ENCODE assay signal across 24 cellular contexts in genomic region chr4:147543039-147543438, GRCh38.
DNase-seq lines count a peak whose midpoint lies in the region; FAIRE-seq and TF ChIP-seq lines count a peak whose summit lies in the region.
"Had no signal": no experiment of that assay in that cellular context is flagged by ENCODE, and none has a peak within 500 bp of the region (broad histone marks: within the 10 kb centered on the region; RNA-seq: fewer than 3 reads in every experiment).

No MANE protein-coding gene starts in this region.

- no peak overlapping the region for H3K23ac ChIP-seq in H9 (ENCODE audit: insufficient read length, low read depth, low read length)

- no CpG with 5 or more reads among the region's 1 CpG for WGBS in H9 (ENCODE audit: extremely low coverage, insufficient read length, low lambda C conversion rate)

- H3K4me3 ChIP-seq in astrocyte (ENCODE audit: insufficient read depth, low read depth, low read length) (no peak overlapping the region), fibroblast of mammary gland (ENCODE audit: control insufficient read depth, low read depth, low read length) (no peak overlapping the region)
- H3K4me3 ChIP-seq: psoas muscle, skin epidermis, transverse colon had no signal

- no peak overlapping the region for H2BK15ac ChIP-seq in H9 (ENCODE audit: low read depth, low read length)

- TF ChIP-seq CTCF in astrocyte (IDR thresholded peaks at IDR 0.05; ENCODE audit: insufficient read depth, low read depth, low read length), result no peak
- no peak for TF ChIP-seq CTCF in fibroblast of mammary gland (conservative IDR thresholded peaks at IDR 0.05; ENCODE audit: control insufficient read depth, insufficient read depth, low read depth, low read length)
- no peak for TF ChIP-seq CTCF in H9 (conservative IDR thresholded peaks at IDR 0.05)

- H3K27ac Mint-ChIP-seq in astrocyte (ENCODE audit: unreplicated experiment) (no peak overlapping the region), H9 (no peak overlapping the region)
- H3K27ac Mint-ChIP-seq: activated CD4-positive, alpha-beta memory T cell treated with anti-CD3 and anti-CD28 coated beads, Interleukin-2, amount 10 ng/mL, durations not matched to agents 7 days and 5 days; activated naive CD8-positive, alpha-beta T cell treated with anti-CD3 and anti-CD28 coated beads, Interleukin-2, amount 10 ng/mL, durations not matched to agents 7 days and 5 days; brain; CD8-positive, alpha-beta memory T cell; T-cell had no signal

- no peak overlapping the region for H3K4me3 Mint-ChIP-seq in astrocyte (ENCODE audit: unreplicated experiment)
- H3K4me3 Mint-ChIP-seq in H9, result no peak overlapping the region
- H3K4me3 Mint-ChIP-seq: activated CD4-positive, alpha-beta memory T cell treated with anti-CD3 and anti-CD28 coated beads, Interleukin-2, amount 10 ng/mL, durations not matched to agents 7 days and 5 days; activated naive CD8-positive, alpha-beta T cell treated with anti-CD3 and anti-CD28 coated beads, Interleukin-2, amount 10 ng/mL, durations not matched to agents 7 days and 5 days; brain; CD8-positive, alpha-beta memory T cell; T-cell had no signal

- H2BK120ac ChIP-seq in H9 (ENCODE audit: low read depth, low read length, poor library complexity, severe bottlenecking), result no peak overlapping the region

- H3K4me1 Mint-ChIP-seq in astrocyte (ENCODE audit: low read depth, unreplicated experiment) (peaks cover 19% of the 10 kb centered on the region), H9 (peaks cover 8 to 9% of the 10 kb centered on the region in 2 experiments)
- H3K4me1 Mint-ChIP-seq: activated naive CD8-positive, alpha-beta T cell treated with anti-CD3 and anti-CD28 coated beads, Interleukin-2, amount 10 ng/mL, durations not matched to agents 7 days and 5 days; brain; CD8-positive, alpha-beta memory T cell; T-cell had no signal

- H4K91ac ChIP-seq in H9 (ENCODE audit: insufficient read length, low read depth, low read length), result no peak overlapping the region

- H2BK20ac ChIP-seq in H9 (ENCODE audit: low read depth, low read length, poor library complexity, severe bottlenecking), result no peak overlapping the region

- no peak overlapping the region for H3K56ac ChIP-seq in H9 (ENCODE audit: insufficient read length, low read depth, low read length)

- no peaks in the 10 kb centered on the region for H3K36me3 ChIP-seq in astrocyte (ENCODE audit: insufficient read depth, low read length)
- H3K36me3 ChIP-seq: transverse colon had no signal

- H4K8ac ChIP-seq in H9 (replicated peaks; ENCODE audit: insufficient read length, low read depth, low read length), result no peak overlapping the region

- H2AFZ ChIP-seq in astrocyte (ENCODE audit: low read depth, low read length) (no peak overlapping the region), H9 (ENCODE audit: low read length) (no peak overlapping the region)

- no peaks in the 10 kb centered on the region for H3K9me3 Mint-ChIP-seq in astrocyte (ENCODE audit: unreplicated experiment)
- H3K9me3 Mint-ChIP-seq in H9, result no peaks in the 10 kb centered on the region
- H3K9me3 Mint-ChIP-seq: activated CD4-positive, alpha-beta memory T cell treated with anti-CD3 and anti-CD28 coated beads, Interleukin-2, amount 10 ng/mL, durations not matched to agents 7 days and 5 days; activated naive CD8-positive, alpha-beta T cell treated with anti-CD3 and anti-CD28 coated beads, Interleukin-2, amount 10 ng/mL, durations not matched to agents 7 days and 5 days; brain; CD8-positive, alpha-beta memory T cell; T-cell had no signal

- no peaks in the 10 kb centered on the region for H3K79me1 ChIP-seq in H9 (ENCODE audit: insufficient read depth, low read depth, low read length, poor library complexity, severe bottlenecking)

- H2AK5ac ChIP-seq in H9 (ENCODE audit: insufficient read length, low read length), result no peak overlapping the region

- H4K5ac ChIP-seq in H9 (ENCODE audit: insufficient read length, low read depth, low read length), result no peak overlapping the region

- no peak overlapping the region for H3K4ac ChIP-seq in H9 (ENCODE audit: low read depth, low read length)

- H3K14ac ChIP-seq in H9 (ENCODE audit: insufficient read depth, low read length), result no peak overlapping the region

- H4K20me1 ChIP-seq in astrocyte (ENCODE audit: insufficient read depth, low read length) (no peaks in the 10 kb centered on the region), H9 (ENCODE audit: control insufficient read depth, insufficient read depth, insufficient read length) (no peaks in the 10 kb centered on the region)

- H3K27me3 ChIP-seq in astrocyte (ENCODE audit: insufficient read depth, low read length) (no peaks in the 10 kb centered on the region), H9 (ENCODE audit: insufficient read depth, low read length) (no peaks in the 10 kb centered on the region)
- H3K27me3 ChIP-seq: transverse colon had no signal

- H3K79me2 ChIP-seq in astrocyte (ENCODE audit: insufficient read depth, low read length) (no peaks in the 10 kb centered on the region), H9 (ENCODE audit: insufficient read depth, low read length) (no peaks in the 10 kb centered on the region)

- no peak overlapping the region for H3K18ac ChIP-seq in H9 (ENCODE audit: insufficient read length, low read depth, low read length)

- no peak overlapping the region for H2BK5ac ChIP-seq in H9 (ENCODE audit: insufficient read length, low read length)

- H3K9me3 ChIP-seq in astrocyte (ENCODE audit: insufficient read depth, low read depth, low read length) (no peaks in the 10 kb centered on the region), H9 (ENCODE audit: control insufficient read depth, low read depth, low read length) (no peaks in the 10 kb centered on the region)
- H3K9me3 ChIP-seq: psoas muscle, transverse colon had no signal

- FAIRE-seq in astrocyte (lab: Jason Lieb, UNC), result no peak

- DNase-seq in HCEC 1CT, result peak; percentile 47
- peak; percentile 54 for DNase-seq in astrocyte (ENCODE audit: low read depth)
- DNase-seq in fibroblast of mammary gland (ENCODE audit: low read depth), result peak; percentile 67
- DNase-seq in NCI-H1092 treated with DMSO at 0.1 percent for 48 hours (lab: John Stamatoyannopoulos, UW), result no peak
- no peak for DNase-seq in H9
- DNase-seq in activated CD4-positive, alpha-beta T cell treated with anti-CD3 and anti-CD28 coated beads, Interleukin-2, amount 50 U/mL, for 1 hour, result no peak
- no peak for DNase-seq in SW 1271 (lab: John Stamatoyannopoulos, UW)
- DNase-seq: activated CD4-positive, alpha-beta memory T cell treated with anti-CD3 and anti-CD28 coated beads, Interleukin-2, amount 10 ng/mL, durations not matched to agents 7 days and 5 days; activated effector memory CD4-positive, alpha-beta T cell treated with Interleukin-2 at 50 U/mL for 16 hours; activated naive CD8-positive, alpha-beta T cell treated with anti-CD3 and anti-CD28 coated beads, Interleukin-2, amount 10 ng/mL, durations not matched to agents 7 days and 5 days; CD8-positive, alpha-beta memory T cell; cortex of kidney; DMS79; head of caudate nucleus; MV-4-11; NCI-H1694; NCI-H510A treated with DMSO at 0.1 percent for 48 hours; NK-92 treated with Interleukin-12 subunit alpha and Interleukin-12 subunit beta, amount 100 ng/mL, for 24 hours; psoas muscle; SHP77 treated with DMSO at 0.1 percent for 48 hours; T-cell; transverse colon had no signal

- peak overlapping the region; percentile 9 for H3K9ac ChIP-seq in astrocyte (ENCODE audit: low read length)
- H3K9ac ChIP-seq in H9 (ENCODE audit: extremely low read depth, insufficient read length, low read length), result no peak overlapping the region

- H3K36me3 Mint-ChIP-seq in astrocyte (ENCODE audit: low read depth, unreplicated experiment), result no peaks in the 10 kb centered on the region
- no peaks in the 10 kb centered on the region for H3K36me3 Mint-ChIP-seq in H9 (ENCODE audit: insufficient read depth in 1 of 3, low read depth in 3 of 3)
- H3K36me3 Mint-ChIP-seq: activated naive CD8-positive, alpha-beta T cell treated with anti-CD3 and anti-CD28 coated beads, Interleukin-2, amount 10 ng/mL, durations not matched to agents 7 days and 5 days; brain; CD8-positive, alpha-beta memory T cell; T-cell had no signal

- no peak overlapping the region for H3T11ph ChIP-seq in H9 (ENCODE audit: low read length)

- H3K27me3 Mint-ChIP-seq in astrocyte (ENCODE audit: low read depth, unreplicated experiment) (peaks cover 3% of the 10 kb centered on the region), H9 (ENCODE audit: low read depth) (no peaks in the 10 kb centered on the region)
- H3K27me3 Mint-ChIP-seq: brain had no signal

- H3K23me2 ChIP-seq in H9 (ENCODE audit: insufficient read length, low read depth, low read length, poor library complexity, severe bottlenecking), result no peaks in the 10 kb centered on the region

- peak overlapping the region; percentile 45 for H3K4me2 ChIP-seq in astrocyte (ENCODE audit: low read length)
- no peak overlapping the region for H3K4me2 ChIP-seq in H9 (ENCODE audit: insufficient read depth, insufficient read length, low read length)

- H3K27ac ChIP-seq in astrocyte (ENCODE audit: low read depth, low read length) (peak overlapping the region; percentile 67), H9 (ENCODE audit: insufficient read length, low read depth, low read length) (no peak overlapping the region)
- H3K27ac ChIP-seq: psoas muscle, transverse colon had no signal

- H3K4me1 ChIP-seq in astrocyte (ENCODE audit: insufficient read depth, low read length) (peaks cover 19% of the 10 kb centered on the region), H9 (ENCODE audit: insufficient read depth, low read length) (peaks cover 4% of the 10 kb centered on the region; the same call in 1 of the 2 replicates)
- H3K4me1 ChIP-seq: psoas muscle, transverse colon had no signal

- no peak overlapping the region for H2BK12ac ChIP-seq in H9 (ENCODE audit: insufficient read length, low read depth, low read length)

Comparison
In these comparisons a context has a peak if more than half of its experiments do, and no peak if none do; other contexts are left out.
1. DNase-seq: peak in HCEC 1CT (single experiment), astrocyte (single experiment) and fibroblast of mammary gland (single experiment); none in NCI-H1092 treated with DMSO at 0.1 percent for 48 hours (single experiment), H9 (single experiment), activated CD4-positive, alpha-beta T cell treated with anti-CD3 and anti-CD28 coated beads, Interleukin-2, amount 50 U/mL, for 1 hour (single experiment) and SW 1271 (0 of 2).